In genomic region chr7:7352845-7353244, GRCh38 we compare ENCODE assay signal across 12 cellular contexts.
DNase-seq lines count a peak whose midpoint lies in the region; ATAC-seq and TF ChIP-seq lines count a peak whose summit lies in the region.
"Had no signal": no experiment of that assay in that cellular context is flagged by ENCODE, and none has a peak within 500 bp of the region (broad histone marks: within the 10 kb centered on the region; RNA-seq: fewer than 3 reads in every experiment).

No MANE protein-coding gene starts in this region.

- no peak overlapping the region for H4K91ac ChIP-seq in H9 (ENCODE audit: insufficient read length, low read depth, low read length)

- POLR2A ChIA-PET in activated CD4-positive, alpha-beta T cell treated with anti-CD3 and anti-CD28 coated beads for 36 hours (lab: Charles Lee): no interaction called here

- H3K27ac ChIP-seq in 22Rv1 (no peak overlapping the region), H9 (ENCODE audit: insufficient read length, low read depth, low read length) (peak overlapping the region; percentile 86), WERI-Rb-1 (no peak overlapping the region), coronary artery (no peak overlapping the region)
- H3K27ac ChIP-seq: prostate gland, upper lobe of right lung had no signal

- no peaks in the 10 kb centered on the region for H3K27me3 ChIP-seq in H9 (ENCODE audit: insufficient read depth, low read length)
- no peaks in the 10 kb centered on the region for H3K27me3 ChIP-seq in WERI-Rb-1 (ENCODE audit: insufficient read depth, low read depth, severe bottlenecking)
- H3K27me3 ChIP-seq: upper lobe of right lung had no signal

- H2BK15ac ChIP-seq in H9 (ENCODE audit: low read depth, low read length): no peak overlapping the region

- H3K4me1 Mint-ChIP-seq in H9: peaks cover 52 to 53% of the 10 kb centered on the region in 2 experiments
- H3K4me1 Mint-ChIP-seq in activated CD4-positive, alpha-beta T cell treated with anti-CD3 and anti-CD28 coated beads for 36 hours: no peaks in the 10 kb centered on the region
- no peaks in the 10 kb centered on the region for H3K4me1 Mint-ChIP-seq in activated T-cell treated with anti-CD3 and anti-CD28 coated beads, Interleukin-2, amount 50 U/mL, for 72 hours (ENCODE audit: low read depth)

- peak overlapping the region; percentile 65 for H2BK20ac ChIP-seq in H9 (ENCODE audit: low read depth, low read length, poor library complexity, severe bottlenecking)

- H2AFZ ChIP-seq in H9 (ENCODE audit: low read length): no peak overlapping the region

- no CpG with 5 or more reads among the region's 3 CpGs for WGBS in H9 (ENCODE audit: extremely low coverage, insufficient read length, low lambda C conversion rate)

- H3K4ac ChIP-seq in H9 (ENCODE audit: low read depth, low read length): no peak overlapping the region

- H3K18ac ChIP-seq in H9 (ENCODE audit: insufficient read length, low read depth, low read length): peak overlapping the region; percentile 18

- no peak overlapping the region for H4K5ac ChIP-seq in H9 (ENCODE audit: insufficient read length, low read depth, low read length)

- H3K4me3 ChIP-seq in WERI-Rb-1 (ENCODE audit: low read depth, low read length) (no peak overlapping the region), coronary artery (no peak overlapping the region)
- H3K4me3 ChIP-seq: prostate gland, upper lobe of right lung had no signal

- H2BK12ac ChIP-seq in H9 (ENCODE audit: insufficient read length, low read depth, low read length): no peak overlapping the region

- no peaks in the 10 kb centered on the region for H4K20me1 ChIP-seq in H9 (ENCODE audit: control insufficient read depth, insufficient read depth, insufficient read length)

- ATAC-seq in activated CD4-positive, alpha-beta T cell treated with anti-CD3 and anti-CD28 coated beads for 36 hours: no peak
- ATAC-seq in activated T-cell treated with anti-CD3 and anti-CD28 coated beads, Interleukin-2, amount 50 U/mL, for 72 hours (replicated peaks in 1 of 2): no peak
- ATAC-seq: upper lobe of right lung had no signal

- intact Hi-C loops in activated CD4-positive, alpha-beta T cell treated with anti-CD3 and anti-CD28 coated beads for 36 hours (cut with DNase I, micrococcal nuclease): no loop called here

- peak overlapping the region; percentile 68 for H2BK5ac ChIP-seq in H9 (ENCODE audit: insufficient read length, low read length)

- H3K4me3 Mint-ChIP-seq in H9: peak overlapping the region in 1 of 2 experiments; percentile 10; a peak in 1 of 5 replicates
- H3K4me3 Mint-ChIP-seq in activated CD4-positive, alpha-beta T cell treated with anti-CD3 and anti-CD28 coated beads for 36 hours: no peak overlapping the region
- H3K4me3 Mint-ChIP-seq in activated T-cell treated with anti-CD3 and anti-CD28 coated beads, Interleukin-2, amount 50 U/mL, for 72 hours: no peak overlapping the region
- H3K4me3 Mint-ChIP-seq: activated naive CD4-positive, alpha-beta T cell treated with anti-CD3 and anti-CD28 coated beads for 36 hours had no signal

- H3T11ph ChIP-seq in H9 (ENCODE audit: low read length): no peak overlapping the region

- DNase-seq in H9 (peak; percentile 75), WERI-Rb-1 (no peak), islet precursor cell (peak; percentile 58), coronary artery (ENCODE audit: low spot score) (no peak)
- DNase-seq in activated CD4-positive, alpha-beta T cell treated with anti-CD3 and anti-CD28 coated beads for 36 hours: no peak
- DNase-seq in activated CD4-positive, alpha-beta T cell treated with anti-CD3 and anti-CD28 coated beads for 48 hours: no peak
- no peak for DNase-seq in activated T-cell treated with anti-CD3 and anti-CD28 coated beads, Interleukin-2, amount 50 U/mL, for 72 hours
- DNase-seq: activated naive CD4-positive, alpha-beta T cell treated with anti-CD3 and anti-CD28 coated beads for 36 hours; T1000; upper lobe of right lung had no signal

- H3K36me3 ChIP-seq in WERI-Rb-1: no peaks in the 10 kb centered on the region
- H3K36me3 ChIP-seq: prostate gland, upper lobe of right lung had no signal

- H3K23ac ChIP-seq in H9 (ENCODE audit: insufficient read length, low read depth, low read length): no peak overlapping the region

- H3K36me3 Mint-ChIP-seq in H9 (ENCODE audit: insufficient read depth in 1 of 3, low read depth in 3 of 3): peaks cover 6 to 50% (median 44%) of the 10 kb centered on the region in 3 experiments
- H3K36me3 Mint-ChIP-seq in activated CD4-positive, alpha-beta T cell treated with anti-CD3 and anti-CD28 coated beads for 36 hours (ENCODE audit: low read depth): no peaks in the 10 kb centered on the region
- H3K36me3 Mint-ChIP-seq in activated T-cell treated with anti-CD3 and anti-CD28 coated beads, Interleukin-2, amount 50 U/mL, for 72 hours (ENCODE audit: insufficient read depth in 2 of 2): peaks cover 0 to 2% of the 10 kb centered on the region in 2 donors

- no peaks in the 10 kb centered on the region for H3K23me2 ChIP-seq in H9 (ENCODE audit: insufficient read length, low read depth, low read length, poor library complexity, severe bottlenecking)

- H3K9me3 ChIP-seq in H9 (ENCODE audit: control insufficient read depth, low read depth, low read length): peaks cover 14% of the 10 kb centered on the region
- peaks cover 3% of the 10 kb centered on the region for H3K9me3 ChIP-seq in WERI-Rb-1 (ENCODE audit: severe bottlenecking)
- H3K9me3 ChIP-seq: prostate gland, upper lobe of right lung had no signal

- no peak overlapping the region for H4K8ac ChIP-seq in H9 (replicated peaks; ENCODE audit: insufficient read length, low read depth, low read length)

- no peaks in the 10 kb centered on the region for H3K27me3 Mint-ChIP-seq in H9 (ENCODE audit: low read depth)
- peaks cover 5% of the 10 kb centered on the region for H3K27me3 Mint-ChIP-seq in activated CD4-positive, alpha-beta T cell treated with anti-CD3 and anti-CD28 coated beads for 36 hours
- H3K27me3 Mint-ChIP-seq in activated T-cell treated with anti-CD3 and anti-CD28 coated beads, Interleukin-2, amount 50 U/mL, for 72 hours (ENCODE audit: low read depth): peaks cover 7% of the 10 kb centered on the region

- peaks cover 40 to 45% of the 10 kb centered on the region in 2 experiments for H3K9me3 Mint-ChIP-seq in H9
- no peaks in the 10 kb centered on the region for H3K9me3 Mint-ChIP-seq in activated CD4-positive, alpha-beta T cell treated with anti-CD3 and anti-CD28 coated beads for 36 hours (ENCODE audit: low read depth)
- H3K9me3 Mint-ChIP-seq in activated T-cell treated with anti-CD3 and anti-CD28 coated beads, Interleukin-2, amount 50 U/mL, for 72 hours: peaks cover 0 to 1% of the 10 kb centered on the region in 2 donors
- H3K9me3 Mint-ChIP-seq: activated naive CD4-positive, alpha-beta T cell treated with anti-CD3 and anti-CD28 coated beads for 36 hours had no signal

- CTCF ChIA-PET in activated CD4-positive, alpha-beta T cell treated with anti-CD3 and anti-CD28 coated beads for 36 hours (lab: Charles Lee): interaction anchor here (1.6 kb wide), 1 partner anchor 85 kb away, joined by 4 read pairs; no protein-coding TSS in a partner anchor

- TF ChIP-seq CTCF in 22Rv1 (IDR thresholded peaks at IDR 0.05) (peak; percentile 43), H9 (conservative IDR thresholded peaks at IDR 0.05) (peak; percentile 60), WERI-Rb-1 (IDR thresholded peaks at IDR 0.05; ENCODE audit: low read depth, low read length) (peak; percentile 18; the same call in 1 of the 2 replicates), coronary artery (IDR thresholded peaks at IDR 0.05) (no peak)

- no peaks in the 10 kb centered on the region for H3K79me2 ChIP-seq in H9 (ENCODE audit: insufficient read depth, low read length)

- H2AK5ac ChIP-seq in H9 (ENCODE audit: insufficient read length, low read length): no peak overlapping the region

- no peak overlapping the region for H3K56ac ChIP-seq in H9 (ENCODE audit: insufficient read length, low read depth, low read length)

- peak overlapping the region; percentile 34 to 94 (median 71) for H3K27ac Mint-ChIP-seq in H9
- no peak overlapping the region for H3K27ac Mint-ChIP-seq in activated CD4-positive, alpha-beta T cell treated with anti-CD3 and anti-CD28 coated beads for 36 hours
- H3K27ac Mint-ChIP-seq in activated T-cell treated with anti-CD3 and anti-CD28 coated beads, Interleukin-2, amount 50 U/mL, for 72 hours: no peak overlapping the region
- H3K27ac Mint-ChIP-seq: activated naive CD4-positive, alpha-beta T cell treated with anti-CD3 and anti-CD28 coated beads for 36 hours had no signal

- no peak overlapping the region for H3K9ac ChIP-seq in H9 (ENCODE audit: extremely low read depth, insufficient read length, low read length)

- H3K4me2 ChIP-seq in H9 (ENCODE audit: insufficient read depth, insufficient read length, low read length): peak overlapping the region; percentile 10

- peaks cover 4% of the 10 kb centered on the region for H3K4me1 ChIP-seq in H9 (ENCODE audit: insufficient read depth, low read length)
- H3K4me1 ChIP-seq: prostate gland, upper lobe of right lung had no signal

- peak overlapping the region; percentile 56 for H2BK120ac ChIP-seq in H9 (ENCODE audit: low read depth, low read length, poor library complexity, severe bottlenecking)

- no peak overlapping the region for H3K14ac ChIP-seq in H9 (ENCODE audit: insufficient read depth, low read length)

- H3K79me1 ChIP-seq in H9 (ENCODE audit: insufficient read depth, low read depth, low read length, poor library complexity, severe bottlenecking): no peaks in the 10 kb centered on the region

Comparison
In these comparisons a context has a peak if more than half of its experiments do, and no peak if none do; other contexts are left out.
1. DNase-seq: peak in H9 (single experiment) and islet precursor cell (single experiment); none in WERI-Rb-1 (single experiment), activated CD4-positive, alpha-beta T cell treated with anti-CD3 and anti-CD28 coated beads for 36 hours (single experiment), activated CD4-positive, alpha-beta T cell treated with anti-CD3 and anti-CD28 coated beads for 48 hours (single experiment), coronary artery (single experiment) and activated T-cell treated with anti-CD3 and anti-CD28 coated beads, Interleukin-2, amount 50 U/mL, for 72 hours (0 of 2).
2. H3K27ac Mint-ChIP-seq: peak in H9 (3 of 3); none in activated CD4-positive, alpha-beta T cell treated with anti-CD3 and anti-CD28 coated beads for 36 hours (single experiment) and activated T-cell treated with anti-CD3 and anti-CD28 coated beads, Interleukin-2, amount 50 U/mL, for 72 hours (single experiment).